Comparison of ENCODE assay signal across 12 cellular contexts in the genomic region with DNA sequence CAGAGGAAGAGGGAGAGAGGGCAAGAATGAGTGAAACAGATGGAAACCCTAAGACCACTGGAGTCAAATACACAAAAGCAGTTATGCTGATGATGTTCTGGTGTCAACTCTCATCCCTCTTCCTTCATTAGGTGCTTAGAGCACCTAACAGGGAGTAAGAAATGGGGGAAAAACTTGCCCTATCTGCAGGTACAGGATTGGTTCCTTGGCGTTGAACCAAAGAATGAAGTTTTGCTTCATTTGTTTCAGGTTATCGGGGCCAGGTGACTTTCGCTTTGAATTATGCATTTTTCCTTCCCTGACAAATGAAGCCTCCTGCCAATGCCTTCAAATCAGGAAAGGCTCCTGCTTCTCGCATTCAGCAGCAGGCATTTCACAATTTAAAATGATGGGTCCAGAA. TPM values are rescaled to one million over a fixed set of nuclear protein-coding genes. Genes with fewer than 3 reads are reported as not detected.
DNase-seq lines count a peak whose midpoint lies in the region; ATAC-seq and TF ChIP-seq lines count a peak whose summit lies in the region.
"Had no signal": no experiment of that assay in that cellular context is flagged by ENCODE, and none has a peak within 500 bp of the region (broad histone marks: within the 10 kb centered on the region; RNA-seq: fewer than 3 reads in every experiment).

No MANE protein-coding gene starts in this region.

- TF ChIP-seq CTCF in endodermal cell (conservative IDR thresholded peaks at IDR 0.05), result no peak
- no peak for TF ChIP-seq CTCF in osteocyte (IDR thresholded peaks at IDR 0.05)

- H3K27ac Mint-ChIP-seq in endodermal cell, result no peak overlapping the region
- H3K27ac Mint-ChIP-seq in osteocyte (ENCODE audit: unreplicated experiment), result no peak overlapping the region
- H3K27ac Mint-ChIP-seq: HFFc6 had no signal

- H3K27me3 ChIP-seq in endodermal cell (ENCODE audit: control insufficient read depth, insufficient read depth, low read length, poor library complexity, severe bottlenecking), result no peaks in the 10 kb centered on the region

- peak; percentile 75 for DNase-seq in NCI-H2171 treated with DMSO at 0.1 percent for 48 hours (lab: John Stamatoyannopoulos, UW)
- no peak for DNase-seq in NCI-H2171 (lab: John Stamatoyannopoulos, UW)
- DNase-seq in NCI-H524 (lab: John Stamatoyannopoulos, UW), result peak; percentile 15 to 65
- no peak for DNase-seq in endodermal cell
- peak; percentile 51 for DNase-seq in retina
- no peak for DNase-seq in osteocyte (ENCODE audit: extremely low spot score, unreplicated experiment)
- DNase-seq: HFFc6, KBM-7, PC-9 had no signal

- no peak overlapping the region for H3K9ac ChIP-seq in endodermal cell (ENCODE audit: extremely low read depth, low read length, poor library complexity, severe bottlenecking)

- H3K4me1 ChIP-seq in endodermal cell (ENCODE audit: control insufficient read depth, insufficient read depth, low read length), result no peaks in the 10 kb centered on the region
- H3K4me1 ChIP-seq: SJSA1 had no signal

- ATAC-seq in HG03439 (IDR thresholded peaks at IDR 0.05; ENCODE audit: unreplicated experiment), result no peak

- H3K27me3 Mint-ChIP-seq in endodermal cell (ENCODE audit: insufficient read depth), result peaks cover 5% of the 10 kb centered on the region
- peaks cover 47% of the 10 kb centered on the region for H3K27me3 Mint-ChIP-seq in osteocyte (ENCODE audit: unreplicated experiment)

- H3K36me3 Mint-ChIP-seq in endodermal cell (ENCODE audit: low read depth) (no peaks in the 10 kb centered on the region), osteocyte (ENCODE audit: unreplicated experiment) (no peaks in the 10 kb centered on the region)

- no peaks in the 10 kb centered on the region for H3K36me3 ChIP-seq in endodermal cell (ENCODE audit: control insufficient read depth, insufficient read depth, low read length)
- H3K36me3 ChIP-seq: SJSA1 had no signal

- no peak overlapping the region for H3K4me3 ChIP-seq in endodermal cell (ENCODE audit: low read length)
- H3K4me3 ChIP-seq: PC-9, SJSA1 had no signal

- peaks cover 15% of the 10 kb centered on the region for H3K4me1 Mint-ChIP-seq in endodermal cell
- H3K4me1 Mint-ChIP-seq in osteocyte (ENCODE audit: unreplicated experiment), result no peaks in the 10 kb centered on the region

- H3K9me3 Mint-ChIP-seq in endodermal cell (no peaks in the 10 kb centered on the region), osteocyte (ENCODE audit: unreplicated experiment) (no peaks in the 10 kb centered on the region)
- H3K9me3 Mint-ChIP-seq: HFFc6 had no signal

- peak overlapping the region; percentile 44 for H3K27ac ChIP-seq in endodermal cell (ENCODE audit: low read depth, low read length)
- H3K27ac ChIP-seq: C4-2B, PC-9, SJSA1 had no signal

- H3K9me3 ChIP-seq in endodermal cell (ENCODE audit: control insufficient read depth, low read length), result no peaks in the 10 kb centered on the region
- H3K9me3 ChIP-seq: SJSA1 had no signal

- H3K4me3 Mint-ChIP-seq in endodermal cell (no peak overlapping the region), osteocyte (ENCODE audit: unreplicated experiment) (no peak overlapping the region)
- H3K4me3 Mint-ChIP-seq: HFFc6 had no signal

- 91 to 94% methylated on average over 3 to 4 of the region's 4 CpGs for WGBS in endodermal cell (ENCODE audit: insufficient coverage in 1 of 2, insufficient read length in 1 of 2), 2 experiments

RNA-seq across cellular contexts. Expression of a gene that starts 29.2 kb away (rescaled TPM):
- 10 to 100 TPM; 14.4 to 16.6 TPM for total RNA-seq in endodermal cell
- polyA plus RNA-seq in endodermal cell (2013, experiment 1 of 2), result 19.0 TPM
- polyA plus RNA-seq in endodermal cell (2013, experiment 2 of 2), result 16.0 TPM
- total RNA-seq in osteocyte, result 20.5 and 23.3 TPM in 2 replicates

RNA-seq across cellular contexts. Expression of a gene that starts 29.4 kb away (rescaled TPM):
- total RNA-seq in endodermal cell, result 10 to 100 TPM; 21.5 to 23.8 TPM
- 28.4 TPM for polyA plus RNA-seq in endodermal cell (2013, experiment 1 of 2)
- 30.5 TPM for polyA plus RNA-seq in endodermal cell (2013, experiment 2 of 2)
- 26.8 and 29.8 TPM in 2 replicates for total RNA-seq in osteocyte

Comparison
In these comparisons a context has a peak if more than half of its experiments do, and no peak if none do; other contexts are left out.
1. DNase-seq: peak in NCI-H2171 treated with DMSO at 0.1 percent for 48 hours (single experiment), NCI-H524 (2 of 2) and retina (single experiment); none in NCI-H2171 (single experiment), endodermal cell (single experiment) and osteocyte (single experiment).